In genomic region chr1:181139631-181140051, GRCh38 we compare ENCODE assay signal across 13 cellular contexts. TPM values are rescaled to one million over a fixed set of nuclear protein-coding genes. Genes with fewer than 3 reads are reported as not detected.
DNase-seq lines count a peak whose midpoint lies in the region; ATAC-seq, FAIRE-seq and TF ChIP-seq lines count a peak whose summit lies in the region.
"Had no signal": no experiment of that assay in that cellular context is flagged by ENCODE, and none has a peak within 500 bp of the region (broad histone marks: within the 10 kb centered on the region; RNA-seq: fewer than 3 reads in every experiment).

No MANE protein-coding gene starts in this region.

- H3K9me3 ChIP-seq in H1 (ENCODE audit: insufficient read depth in 2 of 2, low read depth in 1 of 2, low read length in 1 of 2) = no peaks in the 10 kb centered on the region
- H3K9me3 ChIP-seq in skeletal muscle satellite cell (replicated peaks; ENCODE audit: low read length) = no peaks in the 10 kb centered on the region
- no peaks in the 10 kb centered on the region for H3K9me3 ChIP-seq in body of pancreas

- no peak overlapping the region for H3K18ac ChIP-seq in H1 (ENCODE audit: extremely low read depth, low read length)

- no peak overlapping the region for H3K23ac ChIP-seq in H1 (ENCODE audit: insufficient read length)

- TF ChIP-seq EP300 in H1 (IDR thresholded peaks at IDR 0.05; ENCODE audit: borderline replicate concordance in 1 of 2, low read depth in 2 of 2, low read length in 2 of 2) = no peak

- H4K5ac ChIP-seq in H1 (ENCODE audit: insufficient read length, low read depth, low read length) = no peak overlapping the region

- H3K27me3 Mint-ChIP-seq in activated naive CD8-positive, alpha-beta T cell treated with anti-CD3 and anti-CD28 coated beads, Interleukin-2, amount 10 ng/mL, durations not matched to agents 7 days and 5 days = peaks cover 13% of the 10 kb centered on the region
- H3K27me3 Mint-ChIP-seq in activated naive CD8-positive, alpha-beta T cell treated with anti-CD3 and anti-CD28 coated beads for 36 hours = no peaks in the 10 kb centered on the region

- no peak overlapping the region for H3K4me3 ChIP-seq in H1 (ENCODE audit: extremely low read depth in 1 of 4, insufficient read depth in 2 of 4, low read depth in 3 of 4, low read length in 4 of 4)
- no peak overlapping the region for H3K4me3 ChIP-seq in skeletal muscle satellite cell (ENCODE audit: low read length)
- no peak overlapping the region for H3K4me3 ChIP-seq in body of pancreas

- peak overlapping the region; percentile 29; the same call in 1 of the 2 replicates for H2BK15ac ChIP-seq in H1 (ENCODE audit: low read length)

- H3K4me2 ChIP-seq in H1 (ENCODE audit: insufficient read depth in 1 of 2, low read depth in 2 of 2, low read length in 2 of 2) = no peak overlapping the region
- H3K4me2 ChIP-seq in skeletal muscle satellite cell (ENCODE audit: low read length) = peak overlapping the region; percentile 46

- POLR2A ChIA-PET in activated naive CD8-positive, alpha-beta T cell treated with anti-CD3 and anti-CD28 coated beads, Interleukin-2, amount 10 ng/mL, durations not matched to agents 7 days and 5 days (lab: Charles Lee) = interaction anchor here (0.7 to 11.1 kb wide), 3 partner anchors 35 to 102 kb away, joined by 5 to 175 read pairs (median 31); partner anchors contain the start of gene IER5
- POLR2A ChIA-PET in H1 (lab: Charles Lee; ENCODE audit: partially characterized antibody) = interaction anchor here (1.0 to 6.5 kb wide), 2 partner anchors 51 to 101 kb away, joined by 3 to 71 read pairs; partner anchors contain the start of gene IER5

- intact Hi-C loops in body of pancreas (cut with DNase I) = loop anchor here (5.0 to 10.0 kb wide), 3 partner anchors 52 to 245 kb away; partner anchors contain the start of genes IER5 and MR1

- no peak for FAIRE-seq in H1 (lab: Jason Lieb, UNC)
- FAIRE-seq: islet of Langerhans had no signal

- H3K27ac ChIP-seq in H1 (ENCODE audit: low read depth, low read length) (no peak overlapping the region), body of pancreas (no peak overlapping the region)

- H3K27me3 ChIP-seq in H1 (replicated peaks in 1 of 4; ENCODE audit: control insufficient read depth in 3 of 4, extremely low read depth in 1 of 4, insufficient read depth in 3 of 4, low read length in 3 of 4) (peaks cover 0 to 2% (median under 1%) of the 10 kb centered on the region in 4 experiments; a peak in 1 of 7 replicates), skeletal muscle satellite cell (ENCODE audit: control insufficient read depth, insufficient read depth, low read length) (no peaks in the 10 kb centered on the region), body of pancreas (no peaks in the 10 kb centered on the region)

- H3K23me2 ChIP-seq in H1 (ENCODE audit: low read depth, low read length) = peaks cover 7% of the 10 kb centered on the region; the same call in 1 of the 2 replicates

- H3K9ac ChIP-seq in H1 (replicated peaks in 1 of 4; ENCODE audit: extremely low read depth in 1 of 4, low read depth in 3 of 4, low read length in 3 of 4) (no peak overlapping the region), skeletal muscle satellite cell (ENCODE audit: low read depth, low read length) (no peak overlapping the region)

- CTCF ChIA-PET in H1 (lab: Charles Lee; ENCODE audit: partially characterized antibody) = interaction anchor here (0.9 to 9.0 kb wide), 8 partner anchors 9 to 196 kb away, joined by 3 to 142 read pairs (median 6); partner anchors contain the start of gene MR1

- no peak overlapping the region for H4K8ac ChIP-seq in H1 (ENCODE audit: extremely low read depth, insufficient read depth, low read length)

- no peak for DNase-seq in activated naive CD8-positive, alpha-beta T cell treated with anti-CD3 and anti-CD28 coated beads, Interleukin-2, amount 10 ng/mL, durations not matched to agents 7 days and 5 days
- no peak for DNase-seq in activated naive CD8-positive, alpha-beta T cell treated with anti-CD3 and anti-CD28 coated beads for 36 hours
- peak; percentile 83 for DNase-seq in M059J (ENCODE audit: low read depth)
- no peak for DNase-seq in H1 (ENCODE audit: low read depth in 1 of 2, low spot score in 2 of 2)
- no peak for DNase-seq in body of pancreas
- no peak for DNase-seq in NCI-H2171 treated with DMSO at 0.1 percent for 48 hours (lab: John Stamatoyannopoulos, UW)
- DNase-seq: C1 segment of cervical spinal cord, NCI-H1092, NCI-H748 treated with DMSO at 0.1 percent for 48 hours had no signal

- peaks cover 4 to 8% (median 7%) of the 10 kb centered on the region in 4 experiments; a peak in 6 of 7 replicates for H3K4me1 ChIP-seq in H1 (replicated peaks in 1 of 4; ENCODE audit: control insufficient read depth in 3 of 4, insufficient read depth in 4 of 4, low read length in 3 of 4)
- peaks cover 58% of the 10 kb centered on the region for H3K4me1 ChIP-seq in skeletal muscle satellite cell (ENCODE audit: control insufficient read depth, insufficient read depth, low read length)
- H3K4me1 ChIP-seq in body of pancreas = peaks cover 29% of the 10 kb centered on the region

- H2BK12ac ChIP-seq in H1 (ENCODE audit: low read depth, low read length) = 0 out of 2 replicates have a peak overlapping the region, but pooled peaks have one; percentile 27

- H3K36me3 Mint-ChIP-seq in activated naive CD8-positive, alpha-beta T cell treated with anti-CD3 and anti-CD28 coated beads, Interleukin-2, amount 10 ng/mL, durations not matched to agents 7 days and 5 days = peaks cover 1% of the 10 kb centered on the region
- no peaks in the 10 kb centered on the region for H3K36me3 Mint-ChIP-seq in activated naive CD8-positive, alpha-beta T cell treated with anti-CD3 and anti-CD28 coated beads for 36 hours

- no peaks in the 10 kb centered on the region for H3K79me1 ChIP-seq in H1 (ENCODE audit: low read depth, low read length)

- no peaks in the 10 kb centered on the region for H4K20me1 ChIP-seq in H1 (replicated peaks in 1 of 2; ENCODE audit: control insufficient read depth in 1 of 2, insufficient read depth in 2 of 2, low read length in 2 of 2)

- no peak for TF ChIP-seq RAD21 in H1 (IDR thresholded peaks at IDR 0.05 in 1 of 2, conservative IDR thresholded peaks at IDR 0.05 in 1 of 2; ENCODE audit: low read depth in 2 of 2, low read length in 2 of 2)

- peak overlapping the region; percentile 11 for H3K27ac Mint-ChIP-seq in activated naive CD8-positive, alpha-beta T cell treated with anti-CD3 and anti-CD28 coated beads, Interleukin-2, amount 10 ng/mL, durations not matched to agents 7 days and 5 days
- no peak overlapping the region for H3K27ac Mint-ChIP-seq in activated naive CD8-positive, alpha-beta T cell treated with anti-CD3 and anti-CD28 coated beads for 36 hours

- H3K4ac ChIP-seq in H1 (replicated peaks; ENCODE audit: insufficient read length, low read depth, low read length) = no peak overlapping the region

- no peak overlapping the region for H3K4me3 Mint-ChIP-seq in activated naive CD8-positive, alpha-beta T cell treated with anti-CD3 and anti-CD28 coated beads, Interleukin-2, amount 10 ng/mL, durations not matched to agents 7 days and 5 days
- no peak overlapping the region for H3K4me3 Mint-ChIP-seq in activated naive CD8-positive, alpha-beta T cell treated with anti-CD3 and anti-CD28 coated beads for 36 hours
- H3K4me3 Mint-ChIP-seq: neural crest cell had no signal

- peaks cover 75% of the 10 kb centered on the region for H3K4me1 Mint-ChIP-seq in activated naive CD8-positive, alpha-beta T cell treated with anti-CD3 and anti-CD28 coated beads, Interleukin-2, amount 10 ng/mL, durations not matched to agents 7 days and 5 days
- peaks cover 51% of the 10 kb centered on the region for H3K4me1 Mint-ChIP-seq in activated naive CD8-positive, alpha-beta T cell treated with anti-CD3 and anti-CD28 coated beads for 36 hours

- no peak overlapping the region for H4K91ac ChIP-seq in H1 (replicated peaks; ENCODE audit: insufficient read length, low read length)

- H3K14ac ChIP-seq in H1 (ENCODE audit: insufficient read length) = no peak overlapping the region

- 75% methylated on average over 5 of the region's 5 CpGs; no CpG with 5 or more reads in 1 of the 2 experiments for WGBS in H1 (ENCODE audit: extremely low coverage in 1 of 2, insufficient coverage in 1 of 2, insufficient read length in 1 of 2, insufficient replicate concordance in 2 of 2, low coverage in 1 of 2, low lambda C conversion rate in 2 of 2, missing lambda C conversion rate in 1 of 2), 2 experiments
- WGBS in body of pancreas, 2 donors = 43 to 63% methylated on average over 4 of the region's 5 CpGs

- no peak overlapping the region for H2BK5ac ChIP-seq in H1 (ENCODE audit: low read depth, low read length)

- no peak overlapping the region for H2BK20ac ChIP-seq in H1 (ENCODE audit: low read length)

- no peaks in the 10 kb centered on the region for H3K79me2 ChIP-seq in H1 (ENCODE audit: control insufficient read depth in 1 of 2, insufficient read depth in 2 of 2, low read length in 2 of 2)

- no peaks in the 10 kb centered on the region for H3K9me3 Mint-ChIP-seq in activated naive CD8-positive, alpha-beta T cell treated with anti-CD3 and anti-CD28 coated beads, Interleukin-2, amount 10 ng/mL, durations not matched to agents 7 days and 5 days
- H3K9me3 Mint-ChIP-seq in activated naive CD8-positive, alpha-beta T cell treated with anti-CD3 and anti-CD28 coated beads for 36 hours = no peaks in the 10 kb centered on the region
- H3K9me3 Mint-ChIP-seq: neural crest cell had no signal

- no peak for ATAC-seq in activated naive CD8-positive, alpha-beta T cell treated with anti-CD3 and anti-CD28 coated beads, Interleukin-2, amount 10 ng/mL, durations not matched to agents 7 days and 5 days (ENCODE audit: low read depth)
- ATAC-seq in GM21576 (IDR thresholded peaks at IDR 0.05; ENCODE audit: unreplicated experiment) = no peak
- no peak for ATAC-seq in body of pancreas

- H2AFZ ChIP-seq in H1 (ENCODE audit: low read length) = no peak overlapping the region

- TF ChIP-seq POLR2A in H1 (IDR thresholded peaks at IDR 0.05; ENCODE audit: control extremely low read depth in 1 of 2, low read depth in 2 of 2, low read length in 2 of 2) = no peak
- no peak for TF ChIP-seq POLR2A in body of pancreas (IDR thresholded peaks at IDR 0.05)

- TF ChIP-seq CTCF in H1 (IDR thresholded peaks at IDR 0.05; ENCODE audit: control extremely low read depth in 1 of 3, insufficient read depth in 1 of 3, low read depth in 1 of 3, low read length in 3 of 3) (no peak), body of pancreas (IDR thresholded peaks at IDR 0.05) (no peak)

- no peaks in the 10 kb centered on the region for H3K36me3 ChIP-seq in H1 (ENCODE audit: control insufficient read depth in 2 of 4, insufficient read depth in 4 of 4, low read length in 3 of 4)
- H3K36me3 ChIP-seq in skeletal muscle satellite cell (ENCODE audit: insufficient read depth, low read length) = no peaks in the 10 kb centered on the region
- H3K36me3 ChIP-seq in body of pancreas (replicated peaks in 1 of 2; ENCODE audit: insufficient read depth in 1 of 2, low read depth in 2 of 2) = no peaks in the 10 kb centered on the region

- no peak overlapping the region for H2BK120ac ChIP-seq in H1 (replicated peaks; ENCODE audit: low read depth, low read length)

- no peak overlapping the region for H2AK5ac ChIP-seq in H1 (ENCODE audit: low read depth, low read length)

- no peak overlapping the region for H3K56ac ChIP-seq in H1 (replicated peaks; ENCODE audit: insufficient read length, low read depth, low read length)

RNA-seq across cellular contexts. Expression of gene IER5, which starts 51.1 kb away (rescaled TPM):
- total RNA-seq in activated naive CD8-positive, alpha-beta T cell treated with anti-CD3 and anti-CD28 coated beads, Interleukin-2, amount 10 ng/mL, durations not matched to agents 7 days and 5 days = 10 to 100 TPM; 36.6 to 36.8 TPM
- total RNA-seq in activated naive CD8-positive, alpha-beta T cell treated with anti-CD3 and anti-CD28 coated beads for 36 hours = 10 to 100 TPM; 29.7 to 30.3 TPM
- 25.6 and 28.0 TPM in 2 replicates for total RNA-seq in M059J (2014; rRNA removed; shearing (Covaris generic))
- 7.1 and 7.7 TPM in 2 replicates for total RNA-seq in H1 (2021; fragmentation: NEBNext Ultra II Directional; extraction: Animal tissue kit (Norgen Biotek cat#: 25700))
- 3.5 and 4.3 TPM in 2 replicates for polyA plus RNA-seq in H1 (2011; rRNA removed)
- 5.5 TPM for polyA plus RNA-seq in H1 (2011; cell fraction: cytosol; rRNA removed)
- 6.0 TPM for polyA plus RNA-seq in H1 (2011; cell fraction: nucleus; rRNA removed)
- 7.1 to 7.5 TPM (median 7.2 TPM) in 4 replicates for polyA plus RNA-seq in H1 (2012, experiment 1 of 2)
- polyA plus RNA-seq in H1 (2012, experiment 2 of 2) = 6.3 TPM
- polyA plus RNA-seq in H1 (2013, experiment 1 of 2) = 3.4 TPM
- polyA plus RNA-seq in H1 (2013, experiment 2 of 2) = 3.4 TPM
- polyA minus RNA-seq in H1 (2011; rRNA and poly(A)+ RNA removed) = 3.2 and 4.0 TPM in 2 replicates
- polyA minus RNA-seq in H1 (2011; cell fraction: cytosol; rRNA and poly(A)+ RNA removed) = 6.9 TPM
- 14.5 TPM for polyA minus RNA-seq in H1 (2011; cell fraction: nucleus; rRNA and poly(A)+ RNA removed)
- 15.0 and 15.3 TPM in 2 replicates for total RNA-seq in skeletal muscle satellite cell (2012; rRNA removed)
- 1 to 10 TPM; 6.6 to 6.7 TPM for total RNA-seq in body of pancreas
